ENCODE assay signal across 1 cellular context in genomic region chr6:24831771-24832718, GRCh38.
TF ChIP-seq lines count a peak whose summit lies in the region.

No MANE protein-coding gene starts in this region.

TF ChIP-seq in K562, 482 proteins besides CTCF, POLR2A, EP300 and RAD21 (continued from another document):
- TF ChIP-seq E4F1 (CRISPR knock-in tag; IDR thresholded peaks at IDR 0.05; ENCODE audit: borderline replicate concordance) (no peak), CBX2 (IDR thresholded peaks at IDR 0.05; ENCODE audit: insufficient read depth, low read length, poor library complexity, severe bottlenecking) (no peak), ZFP30 (CRISPR knock-in tag; IDR thresholded peaks at IDR 0.05; ENCODE audit: borderline replicate concordance) (no peak), CBX3 (IDR thresholded peaks at IDR 0.05; ENCODE audit: borderline replicate concordance in 1 of 2, low read length in 2 of 2) (no peak), RBFOX2 (IDR thresholded peaks at IDR 0.05; ENCODE audit: low read depth, low read length) (no peak)
